In the genomic region with DNA sequence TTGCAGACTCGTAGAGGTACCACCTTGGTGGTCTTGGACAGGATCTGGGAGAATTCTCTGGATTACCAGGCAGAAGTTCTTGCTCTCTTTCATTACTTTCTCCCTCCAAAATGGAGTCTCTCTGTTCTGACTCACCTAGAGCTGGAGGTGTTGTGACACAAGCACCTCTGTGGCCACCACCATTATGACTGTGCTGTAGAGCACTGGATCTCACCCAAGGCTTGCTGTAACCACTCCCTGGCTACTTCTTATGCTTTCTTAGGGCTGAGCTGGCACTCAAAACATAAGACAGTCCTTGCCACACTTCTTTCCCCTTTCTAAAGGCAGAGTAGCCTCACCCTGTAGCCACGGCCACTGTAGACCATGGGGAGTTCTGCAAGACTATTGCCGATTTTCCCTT, we compare ENCODE assay signal across 19 cellular contexts.
DNase-seq lines count a peak whose midpoint lies in the region; ATAC-seq, FAIRE-seq and TF ChIP-seq lines count a peak whose summit lies in the region.
"Had no signal": no experiment of that assay in that cellular context is flagged by ENCODE, and none has a peak within 500 bp of the region (broad histone marks: within the 10 kb centered on the region; RNA-seq: fewer than 3 reads in every experiment).

No MANE protein-coding gene starts in this region.

- CTCF ChIA-PET in activated naive CD4-positive, alpha-beta T cell treated with anti-CD3 and anti-CD28 coated beads, Interleukin-2, amount 10 ng/mL, durations not matched to agents 7 days and 5 days (lab: Charles Lee), result no interaction called here

- H3K4me1 ChIP-seq in left lung, result no peaks in the 10 kb centered on the region
- no peaks in the 10 kb centered on the region for H3K4me1 ChIP-seq in pancreas
- H3K4me1 ChIP-seq: BE2C had no signal

- H3K9me3 ChIP-seq in left lung, result peaks cover 0 to 13% of the 10 kb centered on the region in 2 donors
- H3K9me3 ChIP-seq in pancreas, result no peaks in the 10 kb centered on the region
- H3K9me3 ChIP-seq: BE2C had no signal

- H3K36me3 Mint-ChIP-seq in activated naive CD4-positive, alpha-beta T cell treated with anti-CD3 and anti-CD28 coated beads, Interleukin-2, amount 50 U/mL, for 72 hours, result peaks cover 0 to 13% of the 10 kb centered on the region in 2 donors
- no peaks in the 10 kb centered on the region for H3K36me3 Mint-ChIP-seq in activated naive CD4-positive, alpha-beta T cell treated with anti-CD3 and anti-CD28 coated beads, Interleukin-2, amount 10 ng/mL, durations not matched to agents 7 days and 5 days
- H3K36me3 Mint-ChIP-seq: CD8-positive, alpha-beta T cell had no signal

- FAIRE-seq in pancreas (lab: Jason Lieb, UNC), result no peak
- FAIRE-seq: D721Med, H1 had no signal

- intact Hi-C loops in left lung (cut with DNase I) (no loop called here), pancreas (cut with DNase I) (no loop called here), posterior vena cava (cut with DNase I) (no loop called here)

- peak; percentile 41 to 67 for ATAC-seq in activated naive CD4-positive, alpha-beta T cell treated with anti-CD3 and anti-CD28 coated beads, Interleukin-2, amount 50 U/mL, for 72 hours
- peak; percentile 69 for ATAC-seq in left lung
- no peak for ATAC-seq in pancreas
- ATAC-seq: CD8-positive, alpha-beta T cell; Right ventricle myocardium inferior had no signal

- no peak overlapping the region for H3K27ac ChIP-seq in left lung
- no peak overlapping the region for H3K27ac ChIP-seq in pancreas

- H3K27me3 Mint-ChIP-seq in activated naive CD4-positive, alpha-beta T cell treated with anti-CD3 and anti-CD28 coated beads, Interleukin-2, amount 10 ng/mL, durations not matched to agents 7 days and 5 days, result peaks cover 1% of the 10 kb centered on the region

- no peak overlapping the region for H3K27ac Mint-ChIP-seq in activated naive CD4-positive, alpha-beta T cell treated with anti-CD3 and anti-CD28 coated beads, Interleukin-2, amount 50 U/mL, for 72 hours
- H3K27ac Mint-ChIP-seq in activated naive CD4-positive, alpha-beta T cell treated with anti-CD3 and anti-CD28 coated beads, Interleukin-2, amount 10 ng/mL, durations not matched to agents 7 days and 5 days, result no peak overlapping the region
- H3K27ac Mint-ChIP-seq: CD8-positive, alpha-beta T cell had no signal

- no peaks in the 10 kb centered on the region for H3K4me1 Mint-ChIP-seq in activated naive CD4-positive, alpha-beta T cell treated with anti-CD3 and anti-CD28 coated beads, Interleukin-2, amount 10 ng/mL, durations not matched to agents 7 days and 5 days

- TF ChIP-seq CTCF in epithelial cell of esophagus (IDR thresholded peaks at IDR 0.05; ENCODE audit: insufficient read depth, low read depth, low read length, missing control alignments) (no peak), left lung (IDR thresholded peaks at IDR 0.05) (no peak), pancreas (IDR thresholded peaks at IDR 0.05) (no peak)

- H3K4me3 ChIP-seq in epithelial cell of esophagus (ENCODE audit: low read length), result no peak overlapping the region
- H3K4me3 ChIP-seq in left lung, result no peak overlapping the region
- H3K4me3 ChIP-seq in pancreas, result no peak overlapping the region

- peaks cover 0 to 15% of the 10 kb centered on the region in 2 donors for H3K9me3 Mint-ChIP-seq in activated naive CD4-positive, alpha-beta T cell treated with anti-CD3 and anti-CD28 coated beads, Interleukin-2, amount 50 U/mL, for 72 hours
- no peaks in the 10 kb centered on the region for H3K9me3 Mint-ChIP-seq in activated naive CD4-positive, alpha-beta T cell treated with anti-CD3 and anti-CD28 coated beads, Interleukin-2, amount 10 ng/mL, durations not matched to agents 7 days and 5 days

- H3K27me3 ChIP-seq in left lung (no peaks in the 10 kb centered on the region), pancreas (peaks cover 0 to 5% (median 2%) of the 10 kb centered on the region in 4 donors)
- H3K27me3 ChIP-seq: BE2C had no signal

- no peak for DNase-seq in activated naive CD4-positive, alpha-beta T cell treated with anti-CD3 and anti-CD28 coated beads, Interleukin-2, amount 50 U/mL, for 72 hours (ENCODE audit: low spot score in 2 of 2)
- DNase-seq in activated naive CD4-positive, alpha-beta T cell treated with anti-CD3 and anti-CD28 coated beads, Interleukin-2, amount 10 ng/mL, durations not matched to agents 7 days and 5 days, result no peak
- DNase-seq in HT1080 (ENCODE audit: low read depth) (peak; percentile 36), epithelial cell of esophagus (ENCODE audit: low read depth) (peak; percentile 79), left lung (no peak), DMS 273 (lab: John Stamatoyannopoulos, UW; ENCODE audit: unreplicated experiment) (no peak), pancreas (no peak), posterior vena cava (ENCODE audit: low spot score) (no peak)
- DNase-seq: ACHN; BE2C; CD8-positive, alpha-beta T cell; Karpas-422; NCI-H187 treated with DMSO at 0.1 percent for 48 hours; NCI-H2171; NCI-H446 treated with DMSO at 0.1 percent for 48 hours; NCI-H774 had no signal

- H3K4me3 Mint-ChIP-seq in activated naive CD4-positive, alpha-beta T cell treated with anti-CD3 and anti-CD28 coated beads, Interleukin-2, amount 10 ng/mL, durations not matched to agents 7 days and 5 days, result no peak overlapping the region
- H3K4me3 Mint-ChIP-seq: CD8-positive, alpha-beta T cell had no signal

- H3K36me3 ChIP-seq in left lung, result no peaks in the 10 kb centered on the region
- no peaks in the 10 kb centered on the region for H3K36me3 ChIP-seq in pancreas
- H3K36me3 ChIP-seq: BE2C had no signal

- 80% methylated on average over 3 of the region's 3 CpGs for WGBS in pancreas, 2 donors

Comparison
In these comparisons a context has a peak if more than half of its experiments do, and no peak if none do; other contexts are left out.
1. ATAC-seq: peak in activated naive CD4-positive, alpha-beta T cell treated with anti-CD3 and anti-CD28 coated beads, Interleukin-2, amount 50 U/mL, for 72 hours (2 of 2) and left lung (single experiment); none in pancreas (0 of 4).
2. DNase-seq: peak in HT1080 (single experiment) and epithelial cell of esophagus (single experiment); none in activated naive CD4-positive, alpha-beta T cell treated with anti-CD3 and anti-CD28 coated beads, Interleukin-2, amount 50 U/mL, for 72 hours (0 of 2), activated naive CD4-positive, alpha-beta T cell treated with anti-CD3 and anti-CD28 coated beads, Interleukin-2, amount 10 ng/mL, durations not matched to agents 7 days and 5 days (single experiment), left lung (0 of 2), DMS 273 (single experiment), pancreas (0 of 6) and posterior vena cava (single experiment).